ENCODE assay signal across 15 cellular contexts in the genomic region with DNA sequence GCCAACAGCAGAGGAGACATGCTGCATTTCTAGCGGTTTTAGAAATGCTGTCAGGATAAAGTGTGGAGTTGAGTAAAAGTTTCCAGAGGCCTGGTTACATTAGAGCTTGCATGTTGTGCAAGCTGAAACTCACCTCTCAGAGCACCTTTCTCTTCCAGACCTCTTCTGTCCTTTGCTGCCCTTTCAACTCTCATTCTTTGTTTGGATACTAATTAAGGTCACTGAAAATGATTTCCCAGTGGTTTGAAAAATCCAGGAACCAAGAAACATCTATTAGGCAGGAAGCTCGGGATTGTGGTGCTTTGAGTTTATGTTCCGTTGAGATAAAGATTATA.
DNase-seq lines count a peak whose midpoint lies in the region; ATAC-seq and TF ChIP-seq lines count a peak whose summit lies in the region.
"Had no signal": no experiment of that assay in that cellular context is flagged by ENCODE, and none has a peak within 500 bp of the region (broad histone marks: within the 10 kb centered on the region; RNA-seq: fewer than 3 reads in every experiment).

No MANE protein-coding gene starts in this region.

- no peak overlapping the region for H3K9ac ChIP-seq in BLaER1 treated with 17β-estradiol and CSF1 and Interleukin-3, amounts not matched to agents 10 nM and 100 nM

- no peak for TF ChIP-seq POLR2A in thyroid gland (IDR thresholded peaks at IDR 0.05)

- no peaks in the 10 kb centered on the region for H3K9me3 ChIP-seq in BLaER1 treated with 17β-estradiol and CSF1 and Interleukin-3, amounts not matched to agents 10 nM and 100 nM (replicated peaks in 1 of 11)
- no peaks in the 10 kb centered on the region for H3K9me3 ChIP-seq in lower lobe of right lung
- no peaks in the 10 kb centered on the region for H3K9me3 ChIP-seq in thyroid gland

- WGBS in thyroid gland, 2 donors, result 52 to 65% methylated on average over 3 of the region's 3 CpGs

- TF ChIP-seq CTCF in chondrocyte (IDR thresholded peaks at IDR 0.05) (no peak), lower lobe of right lung (IDR thresholded peaks at IDR 0.05) (no peak), thyroid gland (IDR thresholded peaks at IDR 0.05) (no peak)

- peak overlapping the region in 9 of 11 experiments; percentile 49 to 73 (median 65); a peak in 17 of 22 replicates for H3K4me2 ChIP-seq in BLaER1 treated with 17β-estradiol and CSF1 and Interleukin-3, amounts not matched to agents 10 nM and 100 nM

- no peaks in the 10 kb centered on the region for H3K36me3 ChIP-seq in BLaER1 treated with 17β-estradiol and CSF1 and Interleukin-3, amounts not matched to agents 10 nM and 100 nM
- H3K36me3 ChIP-seq in lower lobe of right lung (no peaks in the 10 kb centered on the region), thyroid gland (no peaks in the 10 kb centered on the region)

- peaks cover 33 to 51% (median 45%) of the 10 kb centered on the region in 10 experiments for H3K4me1 ChIP-seq in BLaER1 treated with 17β-estradiol and CSF1 and Interleukin-3, amounts not matched to agents 10 nM and 100 nM
- H3K4me1 ChIP-seq in lower lobe of right lung (peaks cover 45% of the 10 kb centered on the region), thyroid gland (peaks cover 16 to 40% of the 10 kb centered on the region in 2 donors)

- no peaks in the 10 kb centered on the region for H3K27me3 Mint-ChIP-seq in chondrocyte (ENCODE audit: low read depth)
- H3K27me3 Mint-ChIP-seq: IgD-negative memory B cell had no signal

- H4K20me1 ChIP-seq in BLaER1 treated with 17β-estradiol and CSF1 and Interleukin-3, amounts not matched to agents 10 nM and 100 nM, result no peaks in the 10 kb centered on the region

- DNase-seq in chondrocyte (ENCODE audit: low spot score) (no peak), lower lobe of right lung (no peak), thyroid gland (no peak), AG08396 (ENCODE audit: low spot score) (no peak), NCI-H1694 (lab: John Stamatoyannopoulos, UW) (no peak), NCI-H774 (lab: John Stamatoyannopoulos, UW) (no peak)
- DNase-seq: H7, Kasumi-1, NCI-H1930, NCI-H2171 treated with DMSO at 0.1 percent for 48 hours, NCI-H446 treated with DMSO at 0.1 percent for 48 hours, RPMI8226, SIG-M5 had no signal

- H3K36me3 Mint-ChIP-seq in chondrocyte (ENCODE audit: low read depth), result peaks cover 2% of the 10 kb centered on the region

- peak in 1 of 2 donors; percentile 48 for ATAC-seq in lower lobe of right lung

- no peak overlapping the region for H3K27ac ChIP-seq in BLaER1 treated with 17β-estradiol and CSF1 and Interleukin-3, amounts not matched to agents 10 nM and 100 nM
- peak overlapping the region; percentile 65 for H3K27ac ChIP-seq in lower lobe of right lung
- H3K27ac ChIP-seq in thyroid gland, result peak overlapping the region; percentile 88 to 94 (median 92)

- H3K4me1 Mint-ChIP-seq in chondrocyte (ENCODE audit: low read depth), result peaks cover 65% of the 10 kb centered on the region

- peak overlapping the region; percentile 81 for H3K27ac Mint-ChIP-seq in chondrocyte (ENCODE audit: unreplicated experiment)

- H3K4me3 Mint-ChIP-seq in chondrocyte (ENCODE audit: unreplicated experiment), result no peak overlapping the region
- H3K4me3 Mint-ChIP-seq: IgD-negative memory B cell had no signal

- intact Hi-C loops in lower lobe of right lung (cut with DNase I) (no loop called here), thyroid gland (cut with DNase I) (no loop called here)

- no peaks in the 10 kb centered on the region for H3K9me3 Mint-ChIP-seq in chondrocyte (ENCODE audit: low read depth)
- H3K9me3 Mint-ChIP-seq: IgD-negative memory B cell had no signal

- no peak overlapping the region for H3K4me3 ChIP-seq in BLaER1 treated with 17β-estradiol and CSF1 and Interleukin-3, amounts not matched to agents 10 nM and 100 nM
- H3K4me3 ChIP-seq in lower lobe of right lung (no peak overlapping the region), thyroid gland (replicated peaks in 1 of 3) (no peak overlapping the region)

- H3K27me3 ChIP-seq in BLaER1 treated with 17β-estradiol and CSF1 and Interleukin-3, amounts not matched to agents 10 nM and 100 nM, result no peaks in the 10 kb centered on the region
- H3K27me3 ChIP-seq in lower lobe of right lung (ENCODE audit: low read depth) (no peaks in the 10 kb centered on the region), thyroid gland (no peaks in the 10 kb centered on the region)

Comparison
In these comparisons a context has a peak if more than half of its experiments do, and no peak if none do; other contexts are left out.
1. H3K27ac ChIP-seq: peak in lower lobe of right lung (single experiment) and thyroid gland (3 of 3); none in BLaER1 treated with 17β-estradiol and CSF1 and Interleukin-3, amounts not matched to agents 10 nM and 100 nM (0 of 11).